Comparison of ENCODE assay signal across 20 cellular contexts in genomic region chr1:78078358-78078757, GRCh38. TPM values are rescaled to one million over a fixed set of nuclear protein-coding genes. Genes with fewer than 3 reads are reported as not detected.
DNase-seq lines count a peak whose midpoint lies in the region; ATAC-seq and TF ChIP-seq lines count a peak whose summit lies in the region.
"Had no signal": no experiment of that assay in that cellular context is flagged by ENCODE, and none has a peak within 500 bp of the region (broad histone marks: within the 10 kb centered on the region; RNA-seq: fewer than 3 reads in every experiment).

No MANE protein-coding gene starts in this region.

- H3K9me3 ChIP-seq in GM23248 (ENCODE audit: low read depth) (no peaks in the 10 kb centered on the region), PC-3 (ENCODE audit: low read length) (no peaks in the 10 kb centered on the region)
- H3K9me3 ChIP-seq: HAP-1, SK-N-SH had no signal

- DNase-seq in GM23248 (no peak), PC-3 (peak; percentile 68), endothelial cell (ENCODE audit: low spot score) (no peak), lung microvascular endothelial cell (ENCODE audit: low read depth in 2 of 2) (peak; percentile 55 to 85), NAMALWA (ENCODE audit: low spot score) (no peak), mesenteric fat pad (ENCODE audit: low spot score) (no peak)
- no peak for DNase-seq in activated naive CD4-positive, alpha-beta T cell (lab: John Stamatoyannopoulos, UW)
- DNase-seq: ACHN; C1 segment of cervical spinal cord; CD8-positive, alpha-beta memory T cell; KBM-7; NCI-H1105 treated with DMSO at 0.1 percent for 48 hours; NCI-H1694; NCI-H510A; NCI-H748 treated with DMSO at 0.1 percent for 48 hours; NK-92 treated with Interleukin-12 subunit alpha and Interleukin-12 subunit beta, amount 100 ng/mL, for 24 hours; SHP77; SK-N-SH had no signal

- no peaks in the 10 kb centered on the region for H3K36me3 Mint-ChIP-seq in endothelial cell (ENCODE audit: low read depth, unreplicated experiment)

- no peaks in the 10 kb centered on the region for H3K27me3 ChIP-seq in GM23248 (replicated peaks; ENCODE audit: insufficient read depth)
- H3K27me3 ChIP-seq in PC-3 (ENCODE audit: low read length) = no peaks in the 10 kb centered on the region

- ATAC-seq in PC-3 = peak; percentile 89
- no peak for ATAC-seq in HG02588 (IDR thresholded peaks at IDR 0.05; ENCODE audit: unreplicated experiment)

- H3K36me3 ChIP-seq in GM23248 (ENCODE audit: low read depth) (no peaks in the 10 kb centered on the region), PC-3 (ENCODE audit: low read depth, low read length) (no peaks in the 10 kb centered on the region)
- H3K36me3 ChIP-seq: HAP-1 had no signal

- H3K4me3 ChIP-seq in GM23248 = no peak overlapping the region
- H3K4me3 ChIP-seq in PC-3 (ENCODE audit: low read length) = no peak overlapping the region
- H3K4me3 ChIP-seq: HAP-1 had no signal

- H2AFZ ChIP-seq in GM23248 = 0 out of 2 replicates have a peak overlapping the region, but pooled peaks have one; percentile 30
- 0 out of 2 replicates have a peak overlapping the region, but pooled peaks have one; percentile 10 for H2AFZ ChIP-seq in PC-3 (ENCODE audit: low read length)

- H3K4me1 Mint-ChIP-seq in endothelial cell (ENCODE audit: unreplicated experiment) = peaks cover 42% of the 10 kb centered on the region

- POLR2A ChIA-PET in PC-3 (lab: Charles Lee; ENCODE audit: unreplicated experiment) = no interaction called here

- intact Hi-C loops in PC-3 (cut with micrococcal nuclease) = loop anchor here (2.0 kb wide), 1 partner anchor 102 kb away; no protein-coding TSS in a partner anchor

- H3K9me2 ChIP-seq in GM23248 (ENCODE audit: insufficient read depth) (no peaks in the 10 kb centered on the region), PC-3 (replicated peaks; ENCODE audit: low read length) (no peaks in the 10 kb centered on the region)
- H3K9me2 ChIP-seq: SK-N-SH had no signal

- H3K79me2 ChIP-seq in GM23248 (ENCODE audit: insufficient read depth) = no peaks in the 10 kb centered on the region
- no peaks in the 10 kb centered on the region for H3K79me2 ChIP-seq in PC-3 (ENCODE audit: low read length)

- H3K4me1 ChIP-seq in GM23248 (ENCODE audit: insufficient read depth) (peaks cover 28% of the 10 kb centered on the region), PC-3 (ENCODE audit: insufficient read depth, low read length) (peaks cover 30% of the 10 kb centered on the region)
- H3K4me1 ChIP-seq: HAP-1 had no signal

- in situ Hi-C loops in GM23248 (cut with MboI) = no loop called here

- WGBS in GM23248 (ENCODE audit: low coverage in 1 of 2, low lambda C conversion rate in 2 of 2, missing lambda C conversion rate in 2 of 2), 2 experiments = 62 to 70% methylated on average over 3 of the region's 3 CpGs

- no TSS peak for BruUV-seq in PC-3 (replicated peaks; lab: Mats Ljungman, UMichigan)

- peaks cover 2% of the 10 kb centered on the region for H3K27me3 Mint-ChIP-seq in endothelial cell (ENCODE audit: unreplicated experiment)
- H3K27me3 Mint-ChIP-seq: CD8-positive, alpha-beta memory T cell had no signal

- no peak overlapping the region for H3K9ac ChIP-seq in GM23248
- H3K9ac ChIP-seq in PC-3 (ENCODE audit: low read length) = no peak overlapping the region
- H3K9ac ChIP-seq: SK-N-SH had no signal

- peak overlapping the region; percentile 83 for H3K27ac Mint-ChIP-seq in endothelial cell (ENCODE audit: unreplicated experiment)
- H3K27ac Mint-ChIP-seq: CD8-positive, alpha-beta memory T cell had no signal

- CTCF ChIA-PET in PC-3 (lab: Charles Lee) = no interaction called here

- H3K4me3 Mint-ChIP-seq in endothelial cell (ENCODE audit: unreplicated experiment) = no peak overlapping the region
- H3K4me3 Mint-ChIP-seq: CD8-positive, alpha-beta memory T cell had no signal

- TF ChIP-seq CTCF in PC-3 (conservative IDR thresholded peaks at IDR 0.05; ENCODE audit: low read depth, low read length) (no peak), endothelial cell (IDR thresholded peaks at IDR 0.05; ENCODE audit: unreplicated experiment) (no peak)

- no peaks in the 10 kb centered on the region for H4K20me1 ChIP-seq in GM23248 (ENCODE audit: insufficient read depth)
- no peaks in the 10 kb centered on the region for H4K20me1 ChIP-seq in PC-3 (ENCODE audit: low read length)

- peaks cover 9% of the 10 kb centered on the region; the same call in 1 of the 2 replicates for H3F3A ChIP-seq in GM23248 (ENCODE audit: insufficient read depth)
- H3F3A ChIP-seq in PC-3 (ENCODE audit: low read length, unreplicated experiment) = no peaks in the 10 kb centered on the region

- no peak overlapping the region for H3K4me2 ChIP-seq in GM23248 (ENCODE audit: unreplicated experiment)
- H3K4me2 ChIP-seq in PC-3 (ENCODE audit: low read length) = peak overlapping the region; percentile 53
- H3K4me2 ChIP-seq: SK-N-SH had no signal

- H3K27ac ChIP-seq in GM23248 = no peak overlapping the region
- no peak overlapping the region for H3K27ac ChIP-seq in PC-3 (ENCODE audit: low read length)

- H3K9me3 Mint-ChIP-seq in endothelial cell (ENCODE audit: unreplicated experiment) = no peaks in the 10 kb centered on the region
- H3K9me3 Mint-ChIP-seq: CD8-positive, alpha-beta memory T cell had no signal

RNA-seq across cellular contexts. Expression of gene GIPC2, which starts 32.6 kb away (rescaled TPM):
- 0.32 and 0.51 TPM in 2 replicates for total RNA-seq in GM23248 (2014; rRNA removed; shearing (Covaris generic))
- 0.68 and 0.75 TPM in 2 replicates for polyA plus RNA-seq in GM23248 (2016; fragmentation: Nextera tagmentation; extraction: Ambion mirVana)
- total RNA-seq in PC-3 (2014; rRNA removed) = not detected in 2 replicates
- 2.9 TPM for total RNA-seq in endothelial cell (ENCODE audit: unreplicated experiment)
- total RNA-seq in lung microvascular endothelial cell = 25.3 and 32.3 TPM in 2 replicates
- total RNA-seq in mesenteric fat pad = 2.7 TPM

Comparison
In these comparisons a context has a peak if more than half of its experiments do, and no peak if none do; other contexts are left out.
1. DNase-seq: peak in PC-3 (single experiment) and lung microvascular endothelial cell (2 of 2); none in GM23248 (single experiment), endothelial cell (single experiment), NAMALWA (single experiment), mesenteric fat pad (single experiment) and activated naive CD4-positive, alpha-beta T cell (0 of 4).